Comparison of ENCODE assay signal across 2 cellular contexts in the genomic region with DNA sequence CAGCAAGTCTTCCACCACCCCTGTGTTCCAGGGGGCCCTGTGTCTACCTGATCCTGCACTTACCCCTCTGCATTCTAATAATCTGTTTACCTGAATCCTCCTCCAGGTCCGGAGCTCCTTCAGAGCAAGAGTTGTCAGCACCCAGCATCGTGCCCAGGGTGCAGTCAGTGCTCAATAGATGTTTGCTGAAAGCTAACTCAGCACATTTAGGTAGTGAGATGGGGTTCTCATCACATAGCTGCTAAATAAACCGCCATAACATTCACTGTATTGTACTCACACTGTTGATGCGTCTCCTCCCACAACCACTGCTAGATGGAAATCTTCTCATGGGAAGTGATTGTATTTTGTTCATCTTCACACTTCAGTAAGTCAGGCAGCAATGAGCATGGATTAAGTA.
TF ChIP-seq lines count a peak whose summit lies in the region.

No MANE protein-coding gene starts in this region.

TF ChIP-seq in A549, 52 proteins besides CTCF, POLR2A, EP300 and RAD21:
- peak; percentile 63 for TF ChIP-seq MAFK (IDR thresholded peaks at IDR 0.05; ENCODE audit: partially characterized antibody)
- TF ChIP-seq, protein P1, sequence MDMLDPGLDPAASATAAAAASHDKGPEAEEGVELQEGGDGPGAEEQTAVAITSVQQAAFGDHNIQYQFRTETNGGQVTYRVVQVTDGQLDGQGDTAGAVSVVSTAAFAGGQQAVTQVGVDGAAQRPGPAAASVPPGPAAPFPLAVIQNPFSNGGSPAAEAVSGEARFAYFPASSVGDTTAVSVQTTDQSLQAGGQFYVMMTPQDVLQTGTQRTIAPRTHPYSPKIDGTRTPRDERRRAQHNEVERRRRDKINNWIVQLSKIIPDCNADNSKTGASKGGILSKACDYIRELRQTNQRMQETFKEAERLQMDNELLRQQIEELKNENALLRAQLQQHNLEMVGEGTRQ (IDR thresholded peaks at IDR 0.05): no peak
TF ChIP-seq in A549: peak in this region for 1.

TF ChIP-seq in IMR-90, 13 proteins besides CTCF, POLR2A, EP300 and RAD21:
- TF ChIP-seq BHLHE40 (IDR thresholded peaks at IDR 0.05; ENCODE audit: low read depth, low read length) (no peak), MAFK (IDR thresholded peaks at IDR 0.05; ENCODE audit: low read depth, low read length) (0 out of 2 replicates have a peak, but pooled peaks have one; percentile 3), RFX5 (IDR thresholded peaks at IDR 0.05; ENCODE audit: low read depth, low read length) (no peak), FOS (IDR thresholded peaks at IDR 0.05; ENCODE audit: low read depth, low read length) (no peak), CHD1 (IDR thresholded peaks at IDR 0.05; ENCODE audit: low read depth, low read length) (no peak)
